In genomic region chr6:28266962-28267694, GRCh38 we compare ENCODE assay signal across 1 cellular context.
TF ChIP-seq lines count a peak whose summit lies in the region.

Gene ZSCAN26 (plus strand): TSS chr6:28267143. CDS start chr6:28271920, 4,777 bp downstream.

TF ChIP-seq in HepG2, 621 proteins besides CTCF, POLR2A, EP300 and RAD21 (continued from another document and continues in another):
- TF ChIP-seq ARNT2 (CRISPR knock-in tag; IDR thresholded peaks at IDR 0.05; ENCODE audit: low read depth) = peak; percentile 84
- TF ChIP-seq ZNF180 (CRISPR knock-in tag; IDR thresholded peaks at IDR 0.05; ENCODE audit: borderline replicate concordance, low read depth) = no peak
- TF ChIP-seq ZNF3 (CRISPR knock-in tag; IDR thresholded peaks at IDR 0.05) = peak; percentile 71; the same call in 1 of the 2 replicates
- TF ChIP-seq NFRKB (IDR thresholded peaks at IDR 0.05) = no peak
- TF ChIP-seq ZNF841 (CRISPR knock-in tag; IDR thresholded peaks at IDR 0.05; ENCODE audit: borderline replicate concordance) = peak; percentile 43; the same call in 1 of the 2 replicates
- TF ChIP-seq FOXP1 (IDR thresholded peaks at IDR 0.05) = no peak
- no peak; the same call in 1 of the 2 replicates for TF ChIP-seq FOXP1 (CRISPR knock-in tag; IDR thresholded peaks at IDR 0.05)
- no peak for TF ChIP-seq RORA (CRISPR knock-in tag; IDR thresholded peaks at IDR 0.05)
- no peak for TF ChIP-seq SRSF4 (IDR thresholded peaks at IDR 0.05; ENCODE audit: low read depth, low read length, poor library complexity, severe bottlenecking)
- peak; percentile 23; the same call in 1 of the 2 replicates for TF ChIP-seq NFATC3 (CRISPR knock-in tag; IDR thresholded peaks at IDR 0.05)
- peak; percentile 86 for TF ChIP-seq HOXA3 (CRISPR knock-in tag; IDR thresholded peaks at IDR 0.05)
- TF ChIP-seq ZNF781 (CRISPR knock-in tag; IDR thresholded peaks at IDR 0.05; ENCODE audit: borderline replicate concordance, not compliant biosample characterization) = peak; percentile 96
- TF ChIP-seq NCOA5 (CRISPR knock-in tag; IDR thresholded peaks at IDR 0.05) = no peak
- peak; percentile 82; the same call in 1 of the 2 replicates for TF ChIP-seq KLF13 (CRISPR knock-in tag; IDR thresholded peaks at IDR 0.05)
- 0 out of 2 replicates have a peak, but pooled peaks have one; percentile 62 for TF ChIP-seq ZNF83 (CRISPR knock-in tag; IDR thresholded peaks at IDR 0.05; ENCODE audit: borderline replicate concordance)
- no peak for TF ChIP-seq NR2F2 (IDR thresholded peaks at IDR 0.05; ENCODE audit: borderline replicate concordance, low read depth)
- no peak for TF ChIP-seq ZNF329 (CRISPR knock-in tag; IDR thresholded peaks at IDR 0.05; ENCODE audit: low read depth)
- no peak for TF ChIP-seq CERS6 (CRISPR knock-in tag; IDR thresholded peaks at IDR 0.05)
- no peak for TF ChIP-seq ZNF18 (CRISPR knock-in tag; IDR thresholded peaks at IDR 0.05; ENCODE audit: insufficient replicate concordance)
- peak; percentile 69 for TF ChIP-seq CREM (IDR thresholded peaks at IDR 0.05)
- no peak for TF ChIP-seq CREM (CRISPR knock-in tag; IDR thresholded peaks at IDR 0.05)
- TF ChIP-seq NR2F1 (CRISPR knock-in tag; IDR thresholded peaks at IDR 0.05) = 0 out of 4 replicates have a peak, but pooled peaks of 1 of the 2 experiments have one; percentile 14
- no peak for TF ChIP-seq CREB1 (IDR thresholded peaks at IDR 0.05)
- peak; percentile 81 for TF ChIP-seq CREB1 (CRISPR knock-in tag; IDR thresholded peaks at IDR 0.05)
- peak; percentile 94 for TF ChIP-seq PITX1 (CRISPR knock-in tag; IDR thresholded peaks at IDR 0.05)
- peak; percentile 52; the same call in 1 of the 2 replicates for TF ChIP-seq ZSCAN25 (CRISPR knock-in tag; IDR thresholded peaks at IDR 0.05)
- peak; percentile 86 for TF ChIP-seq NR0B2 (CRISPR knock-in tag; IDR thresholded peaks at IDR 0.05)
- 0 out of 2 replicates have a peak, but pooled peaks have one; percentile 71 for TF ChIP-seq ZNF800 (CRISPR knock-in tag; IDR thresholded peaks at IDR 0.05)
- TF ChIP-seq BRD4 (CRISPR knock-in tag; IDR thresholded peaks at IDR 0.05) = peak; percentile 93
- no peak for TF ChIP-seq BATF2 (CRISPR knock-in tag; IDR thresholded peaks at IDR 0.05)
- peak; percentile 69; the same call in 1 of the 2 replicates for TF ChIP-seq ZBTB38 (CRISPR knock-in tag; IDR thresholded peaks at IDR 0.05)
- peak; percentile 92 for TF ChIP-seq ZNF274 (CRISPR knock-in tag; IDR thresholded peaks at IDR 0.05)
- TF ChIP-seq SUZ12 (IDR thresholded peaks at IDR 0.05; ENCODE audit: low read depth, low read length) = no peak
- peak; percentile 63; the same call in 1 of the 2 replicates for TF ChIP-seq ZNF784 (CRISPR knock-in tag; IDR thresholded peaks at IDR 0.05; ENCODE audit: borderline replicate concordance)
- peak; percentile 100 for TF ChIP-seq ZNF574 (CRISPR knock-in tag; IDR thresholded peaks at IDR 0.05)
- TF ChIP-seq AHR (CRISPR knock-in tag; IDR thresholded peaks at IDR 0.05) = peak; percentile 82; the same call in 1 of the 2 replicates
- 0 out of 2 replicates have a peak, but pooled peaks have one; percentile 33 for TF ChIP-seq MIER2 (CRISPR knock-in tag; IDR thresholded peaks at IDR 0.05)
- no peak for TF ChIP-seq PBX2 (CRISPR knock-in tag; IDR thresholded peaks at IDR 0.05)
- TF ChIP-seq ZNF44 (CRISPR knock-in tag; IDR thresholded peaks at IDR 0.05) = peak; percentile 87; the same call in 1 of the 2 replicates
- no peak for TF ChIP-seq SNAPC5 (CRISPR knock-in tag; IDR thresholded peaks at IDR 0.05; ENCODE audit: borderline replicate concordance)
- peak; percentile 93 for TF ChIP-seq ARID4A (CRISPR knock-in tag; IDR thresholded peaks at IDR 0.05; ENCODE audit: borderline replicate concordance)
- peak; percentile 55; the same call in 1 of the 2 replicates for TF ChIP-seq SOX5 (CRISPR knock-in tag; IDR thresholded peaks at IDR 0.05; ENCODE audit: borderline replicate concordance)
- TF ChIP-seq ZNF446 (CRISPR knock-in tag; IDR thresholded peaks at IDR 0.05) = no peak; the same call in 1 of the 2 replicates
- TF ChIP-seq ZFAT (CRISPR knock-in tag; conservative IDR thresholded peaks at IDR 0.05) = no peak
- peak; percentile 41; the same call in 1 of the 2 replicates for TF ChIP-seq MXD4 (CRISPR knock-in tag; IDR thresholded peaks at IDR 0.05)
- TF ChIP-seq MEIS2 (CRISPR knock-in tag; IDR thresholded peaks at IDR 0.05) = no peak
- TF ChIP-seq CBX1 (IDR thresholded peaks at IDR 0.05; ENCODE audit: low read depth) = peak; percentile 40
- no peak for TF ChIP-seq MED13 (CRISPR knock-in tag; IDR thresholded peaks at IDR 0.05)
- peak; percentile 81; the same call in 1 of the 2 replicates for TF ChIP-seq SMAD1 (CRISPR knock-in tag; IDR thresholded peaks at IDR 0.05; ENCODE audit: borderline replicate concordance, low read depth)
- peak; percentile 82; the same call in 1 of the 2 replicates for TF ChIP-seq ZKSCAN8 (CRISPR knock-in tag; IDR thresholded peaks at IDR 0.05; ENCODE audit: borderline replicate concordance)
- TF ChIP-seq GTF3A (CRISPR knock-in tag; conservative IDR thresholded peaks at IDR 0.05) = no peak
- no peak for TF ChIP-seq ZNF354B (CRISPR knock-in tag; IDR thresholded peaks at IDR 0.05)
- TF ChIP-seq GTF2F1 (IDR thresholded peaks at IDR 0.05; ENCODE audit: low read length) = no peak
- TF ChIP-seq TAF1 (CRISPR knock-in tag; IDR thresholded peaks at IDR 0.05) = peak; percentile 91
- peak; percentile 89; the same call in 1 of the 2 replicates for TF ChIP-seq SIN3A (IDR thresholded peaks at IDR 0.05; ENCODE audit: borderline replicate concordance, low read depth, low read length)
- TF ChIP-seq MED1 (CRISPR knock-in tag; IDR thresholded peaks at IDR 0.05) = peak; percentile 82
- no peak for TF ChIP-seq SETDB1 (CRISPR knock-in tag; IDR thresholded peaks at IDR 0.05; ENCODE audit: borderline replicate concordance)
- peak; percentile 96 for TF ChIP-seq BORCS8-MEF2B (CRISPR knock-in tag; IDR thresholded peaks at IDR 0.05)
